In the genomic region with DNA sequence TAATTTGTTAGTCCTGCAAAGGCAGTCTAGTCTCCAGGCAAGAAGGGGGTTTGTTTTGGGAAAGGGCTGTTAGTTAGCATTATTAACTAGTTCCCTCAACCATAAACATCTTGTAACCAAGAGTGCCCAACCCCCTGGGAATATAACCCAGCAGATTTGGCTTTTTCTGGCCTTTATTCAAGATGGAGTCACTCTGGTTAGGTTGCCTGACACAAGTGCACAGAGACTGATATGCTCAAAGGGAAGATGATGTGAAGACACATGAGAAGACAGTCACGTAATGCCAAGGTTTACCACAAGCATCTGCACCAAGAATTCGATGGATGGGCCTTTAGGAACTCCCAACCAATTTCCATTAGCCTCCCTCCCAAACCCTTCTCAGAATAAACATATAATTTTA, we compare ENCODE assay signal across 29 cellular contexts.
"Had no signal": no experiment of that assay in that cellular context is flagged by ENCODE, and none has a peak within 500 bp of the region (broad histone marks: within the 10 kb centered on the region; RNA-seq: fewer than 3 reads in every experiment).

No MANE protein-coding gene starts in this region.

- H3K9me3 Mint-ChIP-seq: activated B cell treated with CpG ODN at 0.5 μM for 24 hours; activated CD4-positive, alpha-beta memory T cell treated with anti-CD3 and anti-CD28 coated beads for 36 hours; activated naive CD4-positive, alpha-beta T cell treated with anti-CD3 and anti-CD28 coated beads, Interleukin-2, amount 50 U/mL, for 24 hours; activated naive CD8-positive, alpha-beta T cell treated with anti-CD3 and anti-CD28 coated beads for 36 hours; activated naive CD8-positive, alpha-beta T cell treated with anti-CD3 and anti-CD28 coated beads, Interleukin-2, amount 50 U/mL, for 24 hours; activated T-helper 1 cell treated with anti-CD3 and anti-CD28 coated beads, Interleukin-12 subunit alpha, Interleukin-12 subunit beta, Interleukin-2, Interleukin-4 antibody, amounts not matched to agents 30 ng/mL and 10 ng/mL and 1 ng/mL, durations not matched to agents 14 hours and 24 hours and 36 hours; activated T-helper 2 cell treated with anti-CD3 and anti-CD28 coated beads, Interferon-gamma antibody, Interleukin-2, Interleukin-4, amounts not matched to agents 10 μg/mL and 5 μg/mL and 100 μg/mL, durations not matched to agents 14 hours and 24 hours and 36 hours had no signal

- H3K27me3 ChIP-seq: adrenal gland, body of pancreas had no signal

- H3K27ac ChIP-seq: adrenal gland had no signal

- H3K27ac Mint-ChIP-seq: activated B cell treated with CpG ODN at 0.5 μM for 24 hours; activated CD4-positive, alpha-beta memory T cell treated with anti-CD3 and anti-CD28 coated beads for 36 hours; activated CD8-positive, alpha-beta memory T cell treated with anti-CD3 and anti-CD28 coated beads, Interleukin-2, amount 10 ng/mL, durations not matched to agents 7 days and 5 days; activated CD8-positive, alpha-beta T cell treated with anti-CD3 and anti-CD28 coated beads, Interleukin-2, amount 10 ng/mL, durations not matched to agents 7 days and 5 days; activated naive CD4-positive, alpha-beta T cell treated with anti-CD3 and anti-CD28 coated beads for 36 hours; activated naive CD4-positive, alpha-beta T cell treated with anti-CD3 and anti-CD28 coated beads, Interleukin-2, amount 50 U/mL, for 24 hours; activated naive CD8-positive, alpha-beta T cell treated with anti-CD3 and anti-CD28 coated beads for 36 hours; activated naive CD8-positive, alpha-beta T cell treated with anti-CD3 and anti-CD28 coated beads, Interleukin-2, amount 50 U/mL, for 24 hours; activated T-helper 1 cell treated with anti-CD3 and anti-CD28 coated beads, Interleukin-12 subunit alpha, Interleukin-12 subunit beta, Interleukin-2, Interleukin-4 antibody, amounts not matched to agents 30 ng/mL and 10 ng/mL and 1 ng/mL, durations not matched to agents 14 hours and 24 hours and 36 hours; activated T-helper 2 cell treated with anti-CD3 and anti-CD28 coated beads, Interferon-gamma antibody, Interleukin-2, Interleukin-4, amounts not matched to agents 10 μg/mL and 5 μg/mL and 100 μg/mL, durations not matched to agents 14 hours and 24 hours and 36 hours; T-helper 17 cell; T-helper 2 cell treated with Interferon-gamma antibody and Interleukin-4, amounts not matched to agents 5 μg/mL and 100 μg/mL, for 36 hours had no signal

- ATAC-seq: activated CD4-positive, CD25-positive, alpha-beta regulatory T cell treated with anti-CD3 and anti-CD28 coated beads, Interleukin-2, amount 50 U/mL, for 24 hours; activated CD8-positive, alpha-beta memory T cell treated with anti-CD3 and anti-CD28 coated beads, Interleukin-2, amount 10 ng/mL, durations not matched to agents 7 days and 5 days; activated CD8-positive, alpha-beta T cell treated with anti-CD3 and anti-CD28 coated beads, Interleukin-2, amount 10 ng/mL, durations not matched to agents 7 days and 5 days; activated naive CD8-positive, alpha-beta T cell treated with anti-CD3 and anti-CD28 coated beads, Interleukin-2, amount 50 U/mL, for 24 hours; body of pancreas; T-helper 17 cell had no signal

- H3K36me3 ChIP-seq: adrenal gland had no signal

- H3K4me3 ChIP-seq: adrenal gland, body of pancreas had no signal

- H3K36me3 Mint-ChIP-seq: activated CD4-positive, alpha-beta memory T cell treated with anti-CD3 and anti-CD28 coated beads for 36 hours; activated CD8-positive, alpha-beta memory T cell treated with anti-CD3 and anti-CD28 coated beads, Interleukin-2, amount 10 ng/mL, durations not matched to agents 7 days and 5 days; activated naive CD8-positive, alpha-beta T cell treated with anti-CD3 and anti-CD28 coated beads for 36 hours had no signal

- DNase-seq: activated B cell treated with CpG ODN at 0.5 μM for 24 hours; activated CD4-positive, alpha-beta memory T cell treated with anti-CD3 and anti-CD28 coated beads for 36 hours; activated CD4-positive, alpha-beta T cell treated with anti-CD3 and anti-CD28 coated beads for 48 hours; activated CD4-positive, alpha-beta T cell treated with anti-CD3 and anti-CD28 coated beads, Interleukin-2, amount 50 U/mL, for 1 hour; activated CD8-positive, alpha-beta memory T cell treated with anti-CD3 and anti-CD28 coated beads, Interleukin-2, amount 10 ng/mL, durations not matched to agents 7 days and 5 days; activated CD8-positive, alpha-beta memory T cell treated with anti-CD3 and anti-CD28 coated beads, Interleukin-2, amount 50 U/mL, for 4 hours; activated CD8-positive, alpha-beta T cell treated with anti-CD3 and anti-CD28 coated beads, Interleukin-2, amount 10 ng/mL, durations not matched to agents 7 days and 5 days; activated effector memory CD4-positive, alpha-beta T cell treated with anti-CD3 and anti-CD28 coated beads, Interleukin-2, amount 50 U/mL, for 16 hours; activated naive CD4-positive, alpha-beta T cell treated with anti-CD3 and anti-CD28 coated beads for 36 hours; activated naive CD8-positive, alpha-beta T cell treated with anti-CD3 and anti-CD28 coated beads for 36 hours; activated naive CD8-positive, alpha-beta T cell treated with anti-CD3 and anti-CD28 coated beads, Interleukin-2, amount 50 U/mL, for 24 hours; activated T-cell treated with anti-CD3 and anti-CD28 coated beads, Interleukin-2, amount 50 U/mL, for 1 hour; activated T-cell treated with anti-CD3 and anti-CD28 coated beads, Interleukin-2, amount 50 U/mL, for 48 hours; amygdala; aorta; caudate nucleus; cortex of kidney; dermis blood vessel endothelial cell; effector CD8-positive, alpha-beta T cell; T-helper 1 cell; T-helper 17 cell; T1000 had no signal

- H3K27me3 Mint-ChIP-seq: activated B cell treated with CpG ODN at 0.5 μM for 24 hours; activated CD4-positive, alpha-beta memory T cell treated with anti-CD3 and anti-CD28 coated beads for 36 hours; activated naive CD4-positive, alpha-beta T cell treated with anti-CD3 and anti-CD28 coated beads, Interleukin-2, amount 50 U/mL, for 24 hours; activated naive CD8-positive, alpha-beta T cell treated with anti-CD3 and anti-CD28 coated beads for 36 hours had no signal

- H3K9me3 ChIP-seq: adrenal gland, body of pancreas had no signal

- H3K4me3 Mint-ChIP-seq: activated B cell treated with CpG ODN at 0.5 μM for 24 hours; activated CD4-positive, alpha-beta memory T cell treated with anti-CD3 and anti-CD28 coated beads for 36 hours; activated CD8-positive, alpha-beta memory T cell treated with anti-CD3 and anti-CD28 coated beads, Interleukin-2, amount 10 ng/mL, durations not matched to agents 7 days and 5 days; activated CD8-positive, alpha-beta T cell treated with anti-CD3 and anti-CD28 coated beads, Interleukin-2, amount 10 ng/mL, durations not matched to agents 7 days and 5 days; activated naive CD4-positive, alpha-beta T cell treated with anti-CD3 and anti-CD28 coated beads for 36 hours; activated naive CD4-positive, alpha-beta T cell treated with anti-CD3 and anti-CD28 coated beads, Interleukin-2, amount 50 U/mL, for 24 hours; activated naive CD8-positive, alpha-beta T cell treated with anti-CD3 and anti-CD28 coated beads for 36 hours; activated naive CD8-positive, alpha-beta T cell treated with anti-CD3 and anti-CD28 coated beads, Interleukin-2, amount 50 U/mL, for 24 hours; activated T-helper 1 cell treated with anti-CD3 and anti-CD28 coated beads, Interleukin-12 subunit alpha, Interleukin-12 subunit beta, Interleukin-2, Interleukin-4 antibody, amounts not matched to agents 30 ng/mL and 10 ng/mL and 1 ng/mL, durations not matched to agents 14 hours and 24 hours and 36 hours; T-helper 17 cell; T-helper 2 cell treated with Interferon-gamma antibody and Interleukin-4, amounts not matched to agents 5 μg/mL and 100 μg/mL, for 36 hours had no signal
